ENCODE assay signal across 20 cellular contexts in the genomic region with DNA sequence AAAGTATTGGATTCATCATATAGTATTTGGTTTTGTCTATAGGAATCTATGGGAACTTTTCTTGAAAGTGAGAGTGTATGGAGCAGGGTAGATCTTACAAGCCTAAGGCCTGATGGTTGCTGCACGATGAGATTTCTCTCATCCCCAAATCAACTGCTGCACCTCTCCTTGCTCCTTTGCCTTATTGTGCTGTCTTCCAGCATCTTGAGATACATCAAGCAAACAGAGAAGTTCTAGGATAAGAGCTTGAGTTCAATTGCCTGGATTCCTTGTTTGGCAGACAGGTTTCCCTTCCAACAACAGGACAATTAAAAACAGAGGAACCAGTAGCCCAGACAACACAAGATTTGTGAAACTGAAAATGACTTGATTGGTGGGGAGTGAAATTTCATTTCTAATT. TPM values are rescaled to one million over a fixed set of nuclear protein-coding genes. Genes with fewer than 3 reads are reported as not detected.
A peak's percentile ranks its signal among the peaks of the same experiment; 100 is the strongest.
DNase-seq lines count a peak whose midpoint lies in the region; ATAC-seq, FAIRE-seq and TF ChIP-seq lines count a peak whose summit lies in the region.
"Had no signal": no experiment of that assay in that cellular context is flagged by ENCODE, and none has a peak within 500 bp of the region (broad histone marks: within the 10 kb centered on the region; RNA-seq: fewer than 3 reads in every experiment).

No MANE protein-coding gene starts in this region.

- no peak overlapping the region for H3K4me3 Mint-ChIP-seq in osteocyte (ENCODE audit: unreplicated experiment)

- peak overlapping the region; percentile 6; the same call in 1 of the 2 replicates for H3K14ac ChIP-seq in IMR-90 (replicated peaks; ENCODE audit: low read depth, low read length)

- FAIRE-seq in GM12878 (lab: Jason Lieb, UNC) (peak; percentile 38), kidney (lab: Jason Lieb, UNC) (no peak)
- FAIRE-seq: D721Med, GM12892, GM18507 had no signal

- no peaks in the 10 kb centered on the region for H3K9me3 ChIP-seq in IMR-90 (ENCODE audit: control insufficient read depth, insufficient read depth, low read length)
- H3K9me3 ChIP-seq in GM12878 (replicated peaks; ENCODE audit: control insufficient read depth, insufficient read depth, low read length), result no peaks in the 10 kb centered on the region
- H3K9me3 ChIP-seq in right lobe of liver, result no peaks in the 10 kb centered on the region
- H3K9me3 ChIP-seq in thoracic aorta, result no peaks in the 10 kb centered on the region
- no peaks in the 10 kb centered on the region for H3K9me3 ChIP-seq in kidney (ENCODE audit: control insufficient read depth in 1 of 2, low read length in 2 of 2)
- H3K9me3 ChIP-seq in transverse colon, result no peaks in the 10 kb centered on the region

- H2BK20ac ChIP-seq in IMR-90 (ENCODE audit: low read depth, low read length), result peak overlapping the region; percentile 11; the same call in 1 of the 2 replicates

- DNase-seq in IMR-90 (no peak), GM12878 (ENCODE audit: low read depth, low spot score) (no peak), right lobe of liver (no peak), thoracic aorta (ENCODE audit: low spot score) (no peak), kidney (no peak), osteocyte (ENCODE audit: extremely low spot score, unreplicated experiment) (no peak), transverse colon (no peak)
- DNase-seq: ACHN, C1 segment of cervical spinal cord, GM23248, NCI-H1436, NCI-H1930, NCI-H226, NCI-H524, NCI-H82, PC-3, RPMI8226 had no signal

- peaks cover 9% of the 10 kb centered on the region for H3K4me1 ChIP-seq in IMR-90 (ENCODE audit: control insufficient read depth, insufficient read depth, low read length)
- no peaks in the 10 kb centered on the region for H3K4me1 ChIP-seq in GM12878 (ENCODE audit: control insufficient read depth, insufficient read depth, low read length)
- H3K4me1 ChIP-seq in right lobe of liver, result peaks cover 0 to 34% (median 12%) of the 10 kb centered on the region in 4 donors
- peaks cover 30 to 53% of the 10 kb centered on the region in 2 donors for H3K4me1 ChIP-seq in thoracic aorta (ENCODE audit: control insufficient read depth in 1 of 2, low read depth in 2 of 2)
- H3K4me1 ChIP-seq in kidney (ENCODE audit: control insufficient read depth in 1 of 2, insufficient read depth in 1 of 2, low read depth in 1 of 2, low read length in 2 of 2), result no peaks in the 10 kb centered on the region
- no peaks in the 10 kb centered on the region for H3K4me1 ChIP-seq in transverse colon

- no peaks in the 10 kb centered on the region for H3K27me3 Mint-ChIP-seq in osteocyte (ENCODE audit: unreplicated experiment)

- POLR2A ChIA-PET in IMR-90 (lab: Charles Lee; ENCODE audit: unreplicated experiment), result no interaction called here
- POLR2A ChIA-PET in GM12878 (lab: Charles Lee), result no interaction called here

- peaks cover 3% of the 10 kb centered on the region; the same call in 1 of the 2 replicates for H3K9me1 ChIP-seq in IMR-90 (ENCODE audit: insufficient read depth, low read length)

- H3K27me3 ChIP-seq in IMR-90 (ENCODE audit: control insufficient read depth, insufficient read depth, low read length), result no peaks in the 10 kb centered on the region
- no peaks in the 10 kb centered on the region for H3K27me3 ChIP-seq in GM12878 (replicated peaks in 1 of 2; ENCODE audit: control insufficient read depth in 2 of 2, insufficient read depth in 2 of 2, low read length in 1 of 2)
- no peaks in the 10 kb centered on the region for H3K27me3 ChIP-seq in right lobe of liver
- H3K27me3 ChIP-seq in thoracic aorta (replicated peaks; ENCODE audit: insufficient read depth), result no peaks in the 10 kb centered on the region
- H3K27me3 ChIP-seq in transverse colon, result no peaks in the 10 kb centered on the region

- 0 out of 3 replicates have a peak overlapping the region, but pooled peaks have one; percentile 80 for H2BK15ac ChIP-seq in IMR-90 (ENCODE audit: low read depth, low read length)

- H4K20me1 ChIP-seq in IMR-90 (ENCODE audit: insufficient read depth, low read length) (no peaks in the 10 kb centered on the region), GM12878 (ENCODE audit: control insufficient read depth, insufficient read depth) (no peaks in the 10 kb centered on the region)

- no peak overlapping the region for H2AK9ac ChIP-seq in IMR-90 (replicated peaks; ENCODE audit: low read depth, low read length, poor library complexity)

- BruUV-seq in IMR-90 (replicated peaks; lab: Mats Ljungman, UMichigan), result no TSS peak
- no TSS peak for BruUV-seq in GM12878 (replicated peaks; lab: Mats Ljungman, UMichigan)

- no peaks in the 10 kb centered on the region for H3K79me2 ChIP-seq in GM12878 (ENCODE audit: control insufficient read depth, insufficient read depth, low read length)

- H3K9ac ChIP-seq in IMR-90 (ENCODE audit: low read depth, low read length), result no peak overlapping the region; the same call in 1 of the 2 replicates
- no peak overlapping the region for H3K9ac ChIP-seq in GM12878 (ENCODE audit: control insufficient read depth, insufficient read depth, low read length)
- no peak overlapping the region for H3K9ac ChIP-seq in kidney (ENCODE audit: low read length in 2 of 2)
- H3K9ac ChIP-seq: GM23248 had no signal

- H3K4ac ChIP-seq in IMR-90 (ENCODE audit: low read depth, low read length), result no peak overlapping the region

- H3K4me1 Mint-ChIP-seq in osteocyte (ENCODE audit: unreplicated experiment), result peaks cover 11% of the 10 kb centered on the region

- dilution Hi-C loops in IMR-90 (cut with HindIII; ENCODE audit: low sequenced_read_pairs, unreplicated experiment), result no loop called here

- CTCF ChIA-PET in IMR-90 (lab: Yijun Ruan, JAX) (interaction anchor here (2.4 kb wide), 1 partner anchor 31 kb away, joined by 5 read pairs; no protein-coding TSS in a partner anchor), GM12878 (lab: Yijun Ruan, JAX) (no interaction called here)

- TF ChIP-seq EP300 in GM12878 (IDR thresholded peaks at IDR 0.05; ENCODE audit: borderline replicate concordance in 1 of 2, control insufficient read depth in 1 of 2, low read depth in 2 of 2, low read length in 2 of 2) (no peak), transverse colon (IDR thresholded peaks at IDR 0.05; ENCODE audit: low read depth) (no peak)

- H3K18ac ChIP-seq in IMR-90 (ENCODE audit: low read depth, low read length), result peak overlapping the region; percentile 13; the same call in 1 of the 2 replicates

- H3K36me3 ChIP-seq in IMR-90 (ENCODE audit: control insufficient read depth, insufficient read depth, low read length) (peaks cover 8% of the 10 kb centered on the region), GM12878 (ENCODE audit: control insufficient read depth in 2 of 2, insufficient read depth in 2 of 2, low read length in 1 of 2) (no peaks in the 10 kb centered on the region), right lobe of liver (no peaks in the 10 kb centered on the region), thoracic aorta (no peaks in the 10 kb centered on the region), kidney (ENCODE audit: control insufficient read depth in 1 of 2, insufficient read depth in 2 of 2, low read length in 2 of 2) (no peaks in the 10 kb centered on the region), transverse colon (no peaks in the 10 kb centered on the region)

- H4K8ac ChIP-seq in IMR-90 (ENCODE audit: low read depth in 2 of 2, low read length in 2 of 2), result peak overlapping the region in 1 of 2 experiments; percentile 11; a peak in 1 of 4 replicates

- H3K56ac ChIP-seq in IMR-90 (ENCODE audit: extremely low read depth, insufficient read depth, low read length), result no peak overlapping the region

- no peak overlapping the region for H3K27ac ChIP-seq in IMR-90 (ENCODE audit: insufficient read depth, low read length)
- no peak overlapping the region for H3K27ac ChIP-seq in GM12878 (ENCODE audit: control insufficient read depth, insufficient read depth)
- H3K27ac ChIP-seq in right lobe of liver, result peak overlapping the region; percentile 3 to 60 (median 54)
- H3K27ac ChIP-seq in thoracic aorta, result peak overlapping the region; percentile 5 to 16
- no peak overlapping the region for H3K27ac ChIP-seq in kidney (ENCODE audit: low read depth in 2 of 2, low read length in 2 of 2)
- no peak overlapping the region for H3K27ac ChIP-seq in transverse colon
- H3K27ac ChIP-seq: GM23248 had no signal

- 0 out of 2 replicates have a peak overlapping the region, but pooled peaks have one; percentile 11 for H4K91ac ChIP-seq in IMR-90 (ENCODE audit: insufficient read depth, low read depth, low read length)

- peak overlapping the region; percentile 37; the same call in 1 of the 2 replicates for H4K5ac ChIP-seq in IMR-90 (ENCODE audit: low read depth, low read length)

- TF ChIP-seq POLR2A in IMR-90 (IDR thresholded peaks at IDR 0.05; ENCODE audit: low read depth, low read length) (no peak), GM12878 (IDR thresholded peaks at IDR 0.05; ENCODE audit: low read depth, low read length) (no peak), right lobe of liver (IDR thresholded peaks at IDR 0.05) (no peak), transverse colon (IDR thresholded peaks at IDR 0.05) (no peak)

- peaks cover 5% of the 10 kb centered on the region for H3K9me3 Mint-ChIP-seq in osteocyte (ENCODE audit: unreplicated experiment)

- no peak for ATAC-seq in IMR-90 (ENCODE audit: low read depth)
- no peak for ATAC-seq in GM12878
- ATAC-seq in right lobe of liver, result peak in 2 of 4 donors; percentile 32
- ATAC-seq in thoracic aorta (ENCODE audit: insufficient number of reproducible peaks, low FRiP score, low read depth), result no peak
- ATAC-seq: PC-3 had no signal

- H2AK5ac ChIP-seq in IMR-90 (ENCODE audit: low read depth, low read length), result no peak overlapping the region

- SMC1A ChIA-PET in GM12878 (lab: Charles Lee; ENCODE audit: uncharacterized antibody, unreplicated experiment), result interaction anchor here (1.6 kb wide), 1 partner anchor 31 kb away, joined by 3 read pairs; no protein-coding TSS in a partner anchor

- H2BK5ac ChIP-seq in IMR-90 (ENCODE audit: low read depth, low read length, poor library complexity, severe bottlenecking), result no peak overlapping the region

- peak overlapping the region; percentile 14; the same call in 1 of the 2 replicates for H3K4me2 ChIP-seq in IMR-90 (ENCODE audit: low read depth, low read length)
- H3K4me2 ChIP-seq in GM12878 (ENCODE audit: control insufficient read depth, insufficient read depth), result no peak overlapping the region

- TF ChIP-seq CTCF in IMR-90 (conservative IDR thresholded peaks at IDR 0.05; ENCODE audit: low read depth, low read length), result no peak
- TF ChIP-seq CTCF in GM12878 (IDR thresholded peaks at IDR 0.05 in 2 of 3, conservative IDR thresholded peaks at IDR 0.05 in 1 of 3; ENCODE audit: control insufficient read depth in 2 of 3, extremely low read depth in 1 of 3, insufficient read depth in 1 of 3, low read depth in 3 of 3, low read length in 3 of 3), result no peak
- no peak for TF ChIP-seq CTCF in right lobe of liver (IDR thresholded peaks at IDR 0.05)
- TF ChIP-seq CTCF in thoracic aorta (IDR thresholded peaks at IDR 0.05), result no peak
- no peak for TF ChIP-seq CTCF in kidney (IDR thresholded peaks at IDR 0.05; ENCODE audit: borderline replicate concordance, extremely low read depth, insufficient read depth)
- no peak for TF ChIP-seq CTCF in osteocyte (IDR thresholded peaks at IDR 0.05)
- TF ChIP-seq CTCF in transverse colon (IDR thresholded peaks at IDR 0.05), result no peak

- RAD21 ChIA-PET in GM12878 (lab: Charles Lee; ENCODE audit: unreplicated experiment), result no interaction called here

- no peak overlapping the region for H3K27ac Mint-ChIP-seq in osteocyte (ENCODE audit: unreplicated experiment)

- TF ChIP-seq RAD21 in IMR-90 (IDR thresholded peaks at IDR 0.05; ENCODE audit: low read length) (no peak), GM12878 (IDR thresholded peaks at IDR 0.05; ENCODE audit: insufficient read depth, low read depth, low read length) (no peak)

- in situ Hi-C loops in IMR-90 (cut with MboI; ENCODE audit: low sequenced_read_pairs) (no loop called here), GM12878 (cut with MboI) (no loop called here), transverse colon (cut with MboI; ENCODE audit: low pct_ligation_motif_present in 1 of 4, low pct_unique_long_range_greater_than_20kb in 1 of 4, low sequenced_read_pairs in 3 of 4) (no loop called here)

- H2BK120ac ChIP-seq in IMR-90 (ENCODE audit: low read depth, low read length), result no peak overlapping the region

- H2AFZ ChIP-seq in IMR-90 (replicated peaks; ENCODE audit: low read length, poor library complexity) (no peak overlapping the region), GM12878 (ENCODE audit: control insufficient read depth, low read depth, low read length) (no peak overlapping the region)
- H2AFZ ChIP-seq: GM23248 had no signal

- no peak overlapping the region for H3K4me3 ChIP-seq in IMR-90 (ENCODE audit: insufficient read depth, low read depth, low read length)
- H3K4me3 ChIP-seq in GM12878, result no peak overlapping the region
- no peak overlapping the region for H3K4me3 ChIP-seq in right lobe of liver
- H3K4me3 ChIP-seq in thoracic aorta, result peak overlapping the region; percentile 31
- H3K4me3 ChIP-seq in kidney (ENCODE audit: low read length in 2 of 2), result no peak overlapping the region
- H3K4me3 ChIP-seq in transverse colon, result no peak overlapping the region
- H3K4me3 ChIP-seq: GM23248 had no signal

- H3K79me1 ChIP-seq in IMR-90 (ENCODE audit: low read depth in 1 of 2, low read length in 2 of 2), result peaks cover 14 to 53% of the 10 kb centered on the region in 2 experiments

- no peaks in the 10 kb centered on the region for H3K36me3 Mint-ChIP-seq in osteocyte (ENCODE audit: unreplicated experiment)

- H3K23ac ChIP-seq in IMR-90 (ENCODE audit: low read depth, low read length), result peak overlapping the region; percentile 31

- intact Hi-C loops in IMR-90 (cut with micrococcal nuclease), result no loop called here
- intact Hi-C loops in GM12878 (cut with micrococcal nuclease; ENCODE audit: unreplicated experiment), result no loop called here
- intact Hi-C loops in right lobe of liver (cut with DNase I), result no loop called here
- intact Hi-C loops in kidney (cut with DNase I), result no loop called here
- intact Hi-C loops in transverse colon (cut with DNase I; ENCODE audit: low total_unique reads), result no loop called here

- no CpG with 5 or more reads among the region's 1 CpG for WGBS in IMR-90 (ENCODE audit: extremely low coverage in 2 of 2, insufficient read length in 1 of 2), 2 experiments
- WGBS in GM12878 (ENCODE audit: insufficient coverage, insufficient replicate concordance, low lambda C conversion rate, missing lambda C conversion rate), result 47% methylated on average over 1 of the region's 1 CpG
- WGBS in right lobe of liver (ENCODE audit: insufficient coverage, low coverage, low lambda C conversion rate, missing lambda C conversion rate), result 14% methylated on average over 1 of the region's 1 CpG
- WGBS in transverse colon (ENCODE audit: low coverage in 1 of 2), 2 donors, result 67 to 84% methylated on average over 1 of the region's 1 CpG

RNA-seq across cellular contexts. Expression of gene CPED1, which starts 56.6 kb away (rescaled TPM):
- total RNA-seq in IMR-90 (2012; rRNA removed) (96.8 and 102 TPM in 2 replicates), GM12878 (2014; rRNA removed) (0.05 and 0.11 TPM in 2 replicates), GM12878 (2014; rRNA removed; fragmentation: Illumina TruSeq; extraction: Trizol) (not detected in 2 replicates), GM12878 (2021) (0.21 and 0.77 TPM in 2 replicates), right lobe of liver (10 to 100 TPM; 24.3 to 45.8 (median 34.9) TPM), thoracic aorta (100 to 1,000 TPM in 1 of 2 donors, 10 to 100 TPM in 1; 77.4 to 126 TPM), kidney (16.9 TPM), osteocyte (3.4 and 3.9 TPM in 2 replicates), transverse colon (10 to 100 TPM in 3 of 4 donors, 1 to 10 TPM in 1; 4.4 to 20.2 (median 14.0) TPM)
- polyA plus RNA-seq in IMR-90 (2012; rRNA removed) (28.7 and 31.2 TPM in 2 replicates), GM12878 (2011; rRNA removed) (0.04 and 0.10 TPM in 2 replicates), GM12878 (2014; fragmentation: Illumina TruSeq; extraction: Trizol) (0.01 TPM in 1 of 2 replicates, not detected in the other), GM12878 (2014; fragmentation: Nextera tagmentation; extraction: Ambion mirVana) (under 1 TPM; 0.02 to 0.05 TPM), GM12878 (2014; rRNA removed) (0.40 TPM in 1 of 2 replicates, not detected in the other), GM12878 (2016; fragmentation: Nextera tagmentation; extraction: Ambion mirVana) (under 1 TPM; 0.05 to 0.19 TPM), kidney (ENCODE audit: insufficient read depth, low read depth, low replicate concordance) (2.9 TPM)
- 11.9 and 18.5 TPM in 2 replicates for polyA plus RNA-seq in IMR-90 (2012; cell fraction: cytosol; rRNA removed)
- 9.1 and 28.6 TPM in 2 replicates for polyA plus RNA-seq in IMR-90 (2012; cell fraction: nucleus; rRNA removed; ENCODE audit: low replicate concordance)
- 0.20 and 0.38 TPM in 2 replicates for total RNA-seq in GM12878 (2013; cell fraction: nucleolus; rRNA removed)
- not detected for polyA plus RNA-seq in GM12878 (2011; ENCODE audit: low read depth)
- 0.12 TPM in 1 of 2 replicates, not detected in the other for polyA plus RNA-seq in GM12878 (2011; cell fraction: cytosol; rRNA removed)
- 0.03 and 0.06 TPM in 2 replicates for polyA plus RNA-seq in GM12878 (2011; cell fraction: nucleus; rRNA removed)
- polyA plus RNA-seq in GM12878 (2012), result 0.06 TPM in 1 of 2 replicates, not detected in the other
- 0.15 and 0.31 TPM in 2 replicates for polyA minus RNA-seq in GM12878 (2011; rRNA and poly(A)+ RNA removed)
- not detected in 2 replicates for polyA minus RNA-seq in GM12878 (2011; cell fraction: cytosol; rRNA and poly(A)+ RNA removed)
- polyA minus RNA-seq in GM12878 (2011; cell fraction: nucleus; rRNA and poly(A)+ RNA removed), result 0.29 and 0.36 TPM in 2 replicates

Comparison
In these comparisons a context has a peak if more than half of its experiments do, and no peak if none do; other contexts are left out.
1. H3K27ac ChIP-seq: peak in right lobe of liver (3 of 3) and thoracic aorta (2 of 2); none in IMR-90 (single experiment), GM12878 (single experiment), kidney (0 of 2) and transverse colon (0 of 4).